8 cellular contexts compared by ENCODE assay signal in genomic region chr1:71080178-71080781, GRCh38. TPM values are rescaled to one million over a fixed set of nuclear protein-coding genes. Genes with fewer than 3 reads are reported as not detected.
DNase-seq lines count a peak whose midpoint lies in the region; ATAC-seq, FAIRE-seq and TF ChIP-seq lines count a peak whose summit lies in the region.

No MANE protein-coding gene starts in this region.

- POLR2A ChIA-PET in A549 (lab: Yijun Ruan, JAX): interaction anchor here (0.6 to 1.3 kb wide), 3 partner anchors 16 to 1386 kb away, joined by 3 to 4 read pairs (median 4); partner anchors contain the start of gene CTH

- no peak for TF ChIP-seq POLR2A in A549 (IDR thresholded peaks at IDR 0.05; ENCODE audit: low read length)

- WGBS in A549 (ENCODE audit: missing lambda C conversion rate): 1% methylated on average over 20 of the region's 20 CpGs
- 1 to 2% methylated on average over 20 of the region's 20 CpGs for WGBS in ectodermal cell, 2 experiments
- under 1% methylated on average over 20 of the region's 20 CpGs for WGBS in urinary bladder

- TF ChIP-seq RAD21 in A549 (conservative IDR thresholded peaks at IDR 0.05 in 1 of 2, IDR thresholded peaks at IDR 0.05 in 1 of 2): no peak

- H3K4me2 ChIP-seq in A549: peak overlapping the region; percentile 77

- CTCF ChIA-PET in A549 (lab: Yijun Ruan, JAX): interaction anchor here (0.8 to 1.6 kb wide), 8 partner anchors 10 to 103 kb away, joined by 3 to 9 read pairs (median 3); no protein-coding TSS in a partner anchor

- TF ChIP-seq CTCF in A549 (IDR thresholded peaks at IDR 0.05): no peak

- no peak for FAIRE-seq in A549 (lab: Jason Lieb, UNC)

- peaks cover 6% of the 10 kb centered on the region; the same call in 2 of the 3 replicates for H3K9me3 ChIP-seq in A549
- no peaks in the 10 kb centered on the region for H3K9me3 ChIP-seq in ectodermal cell (ENCODE audit: control insufficient read depth, low read length)
- H3K9me3 ChIP-seq in mononuclear cell (ENCODE audit: low read depth, low read length): no peaks in the 10 kb centered on the region

- ATAC-seq in A549 (peak; percentile 66), HG02981 (IDR thresholded peaks at IDR 0.05; ENCODE audit: unreplicated experiment) (peak; percentile 12)

- peak overlapping the region; percentile 95 for H3K4me3 ChIP-seq in A549
- H3K4me3 ChIP-seq in ectodermal cell (ENCODE audit: insufficient read depth, low read depth, low read length): peak overlapping the region; percentile 83
- peak overlapping the region; percentile 67 for H3K4me3 ChIP-seq in mononuclear cell (ENCODE audit: low read length)
- peak overlapping the region; percentile 93 for H3K4me3 ChIP-seq in urinary bladder (ENCODE audit: low read depth, low read length)

- H3K4me1 ChIP-seq in A549 (peaks cover 13% of the 10 kb centered on the region; the same call in 2 of the 3 replicates), ectodermal cell (ENCODE audit: control insufficient read depth, insufficient read depth, low read length) (peaks cover 5% of the 10 kb centered on the region), mononuclear cell (ENCODE audit: insufficient read depth, low read length) (peaks cover 8% of the 10 kb centered on the region), urinary bladder (ENCODE audit: insufficient read depth) (no peaks in the 10 kb centered on the region)

- TF ChIP-seq EP300 in A549 (IDR thresholded peaks at IDR 0.05): no peak

- H3K36me3 ChIP-seq in ectodermal cell (ENCODE audit: control insufficient read depth, insufficient read depth, low read length): peaks cover 20% of the 10 kb centered on the region
- H3K36me3 ChIP-seq in urinary bladder (ENCODE audit: insufficient read depth): peaks cover 6% of the 10 kb centered on the region

- in situ Hi-C loops in SK-MEL-5 (cut with HindIII; ENCODE audit: low pct_unique_long_range_greater_than_20kb, low sequenced_read_pairs): no loop called here

- H3K27ac ChIP-seq in A549 (peak overlapping the region; percentile 90 to 95), ectodermal cell (ENCODE audit: insufficient read depth, low read depth, low read length, poor library complexity, severe bottlenecking) (peak overlapping the region; percentile 76), urinary bladder (ENCODE audit: low read depth) (no peak overlapping the region)

- DNase-seq in A549 (ENCODE audit: low read depth in 1 of 2, low spot score in 1 of 2) (peak in 1 of 2 experiments; percentile 9), EL (peak; percentile 17), SK-MEL-5 (ENCODE audit: low read depth, low spot score) (peak; percentile 31)
- no peak for DNase-seq in activated CD8-positive, alpha-beta memory T cell treated with anti-CD3 and anti-CD28 coated beads, Interleukin-2, amount 50 U/mL, for 4 hours

- peaks cover 28% of the 10 kb centered on the region for H3K27me3 ChIP-seq in ectodermal cell (ENCODE audit: control insufficient read depth, insufficient read depth, low read length, poor library complexity, severe bottlenecking)
- peaks cover 9% of the 10 kb centered on the region for H3K27me3 ChIP-seq in mononuclear cell (ENCODE audit: insufficient read depth, low read length)

TF ChIP-seq in A549, 52 proteins besides CTCF, POLR2A, EP300 and RAD21 (continues in another document):
- TF ChIP-seq REST (IDR thresholded peaks at IDR 0.05) (no peak), JUN (IDR thresholded peaks at IDR 0.05) (no peak), RFX5 (IDR thresholded peaks at IDR 0.05) (no peak), ESRRA (IDR thresholded peaks at IDR 0.05; ENCODE audit: borderline replicate concordance, low read length) (no peak), CBX8 (IDR thresholded peaks at IDR 0.05) (no peak), SREBF2 (IDR thresholded peaks at IDR 0.05) (no peak), FOSB (CRISPR knock-in tag; IDR thresholded peaks at IDR 0.05) (no peak), USF2 (IDR thresholded peaks at IDR 0.05) (0 out of 2 replicates have a peak, but pooled peaks have one; percentile 5), BHLHE40 (IDR thresholded peaks at IDR 0.05; ENCODE audit: low read depth, low read length) (no peak), TFCP2L1 (CRISPR knock-in tag; IDR thresholded peaks at IDR 0.05) (no peak)
- TF ChIP-seq, protein P1, sequence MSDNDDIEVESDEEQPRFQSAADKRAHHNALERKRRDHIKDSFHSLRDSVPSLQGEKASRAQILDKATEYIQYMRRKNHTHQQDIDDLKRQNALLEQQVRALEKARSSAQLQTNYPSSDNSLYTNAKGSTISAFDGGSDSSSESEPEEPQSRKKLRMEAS (IDR thresholded peaks at IDR 0.05): 0 out of 2 replicates have a peak, but pooled peaks have one; percentile 40
- TF ChIP-seq, protein P2, sequence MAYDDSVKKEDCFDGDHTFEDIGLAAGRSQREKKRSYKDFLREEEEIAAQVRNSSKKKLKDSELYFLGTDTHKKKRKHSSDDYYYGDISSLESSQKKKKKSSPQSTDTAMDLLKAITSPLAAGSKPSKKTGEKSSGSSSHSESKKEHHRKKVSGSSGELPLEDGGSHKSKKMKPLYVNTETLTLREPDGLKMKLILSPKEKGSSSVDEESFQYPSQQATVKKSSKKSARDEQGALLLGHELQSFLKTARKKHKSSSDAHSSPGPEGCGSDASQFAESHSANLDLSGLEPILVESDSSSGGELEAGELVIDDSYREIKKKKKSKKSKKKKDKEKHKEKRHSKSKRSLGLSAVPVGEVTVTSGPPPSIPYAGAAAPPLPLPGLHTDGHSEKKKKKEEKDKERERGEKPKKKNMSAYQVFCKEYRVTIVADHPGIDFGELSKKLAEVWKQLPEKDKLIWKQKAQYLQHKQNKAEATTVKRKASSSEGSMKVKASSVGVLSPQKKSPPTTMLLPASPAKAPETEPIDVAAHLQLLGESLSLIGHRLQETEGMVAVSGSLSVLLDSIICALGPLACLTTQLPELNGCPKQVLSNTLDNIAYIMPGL (CRISPR knock-in tag; IDR thresholded peaks at IDR 0.05; ENCODE audit: borderline replicate concordance): no peak

RNA-seq across cellular contexts. Expression of gene ZRANB2, which starts 0.6 kb away (rescaled TPM):
- 50.4 and 87.6 TPM in 2 replicates for polyA plus RNA-seq in A549 (2011; rRNA removed)
- polyA plus RNA-seq in A549 (2012; cell fraction: cytosol; rRNA removed): 9.5 and 11.4 TPM in 2 replicates
- polyA plus RNA-seq in A549 (2012; cell fraction: nucleus; rRNA removed): 9.3 and 16.8 TPM in 2 replicates
- 41.7 to 50.0 TPM (median 47.9 TPM) in 3 replicates for polyA plus RNA-seq in A549 (2017; fragmentation: RNase III; extraction: RNeasy Plus Mini Kit Qiagen cat#74134 plus additional on column Dnase treatment)
- polyA minus RNA-seq in A549 (2011; rRNA and poly(A)+ RNA removed): 17.2 and 18.8 TPM in 2 replicates
- 17.4 and 22.0 TPM in 2 replicates for total RNA-seq in SK-MEL-5 (2014; rRNA removed; shearing (Covaris generic))
- 30.6 and 38.7 TPM in 2 replicates for polyA plus RNA-seq in SK-MEL-5 (2015; cell fraction: cytosol; rRNA removed)
- polyA plus RNA-seq in SK-MEL-5 (2015; cell fraction: nucleus; rRNA removed): 628 and 749 TPM in 2 replicates
- polyA plus RNA-seq in ectodermal cell (2013, experiment 1 of 4): 156 TPM
- polyA plus RNA-seq in ectodermal cell (2013, experiment 2 of 4): 182 TPM
- 110 TPM for polyA plus RNA-seq in ectodermal cell (2013, experiment 3 of 4)
- polyA plus RNA-seq in ectodermal cell (2013, experiment 4 of 4): 132 TPM
- 56.9 TPM for total RNA-seq in mononuclear cell
- 162 TPM for total RNA-seq in urinary bladder
- polyA plus RNA-seq in urinary bladder: 53.6 TPM

RNA-seq across cellular contexts. Expression of gene PTGER3, which starts 32.7 kb away (rescaled TPM):
- polyA plus RNA-seq in A549 (2011; rRNA removed) (not detected in 2 replicates), A549 (2017; fragmentation: RNase III; extraction: RNeasy Plus Mini Kit Qiagen cat#74134 plus additional on column Dnase treatment) (not detected in 3 replicates), urinary bladder (16.0 TPM)
- not detected in 2 replicates for polyA plus RNA-seq in A549 (2012; cell fraction: cytosol; rRNA removed)
- not detected in 2 replicates for polyA plus RNA-seq in A549 (2012; cell fraction: nucleus; rRNA removed)
- polyA minus RNA-seq in A549 (2011; rRNA and poly(A)+ RNA removed): not detected in 2 replicates
- 0.03 and 0.05 TPM in 2 replicates for total RNA-seq in SK-MEL-5 (2014; rRNA removed; shearing (Covaris generic))
- polyA plus RNA-seq in SK-MEL-5 (2015; cell fraction: cytosol; rRNA removed): 0.01 and 0.75 TPM in 2 replicates
- polyA plus RNA-seq in SK-MEL-5 (2015; cell fraction: nucleus; rRNA removed): 0.23 TPM in 1 of 2 replicates, not detected in the other
- polyA plus RNA-seq in ectodermal cell (2013, experiment 1 of 4): not detected
- polyA plus RNA-seq in ectodermal cell (2013, experiment 2 of 4): 0.11 TPM
- 0.05 TPM for polyA plus RNA-seq in ectodermal cell (2013, experiment 3 of 4)
- 0.24 TPM for polyA plus RNA-seq in ectodermal cell (2013, experiment 4 of 4)
- total RNA-seq in mononuclear cell (0.52 TPM), urinary bladder (36.0 TPM)

Comparison
In these comparisons a context has a peak if more than half of its experiments do, and no peak if none do; other contexts are left out.
1. RNA of gene PTGER3, which starts 32.7 kb away (total RNA-seq): 36.0 TPM in urinary bladder (single experiment); 0.52 TPM in mononuclear cell (single experiment) and 0.03 to 0.05 TPM in SK-MEL-5; every median in the first group is over 10 times any median in the second.
2. Peak in every context shown above with its lines, with median percentiles within 50 percentile points of each other: H3K4me3 ChIP-seq.